In the genomic region with DNA sequence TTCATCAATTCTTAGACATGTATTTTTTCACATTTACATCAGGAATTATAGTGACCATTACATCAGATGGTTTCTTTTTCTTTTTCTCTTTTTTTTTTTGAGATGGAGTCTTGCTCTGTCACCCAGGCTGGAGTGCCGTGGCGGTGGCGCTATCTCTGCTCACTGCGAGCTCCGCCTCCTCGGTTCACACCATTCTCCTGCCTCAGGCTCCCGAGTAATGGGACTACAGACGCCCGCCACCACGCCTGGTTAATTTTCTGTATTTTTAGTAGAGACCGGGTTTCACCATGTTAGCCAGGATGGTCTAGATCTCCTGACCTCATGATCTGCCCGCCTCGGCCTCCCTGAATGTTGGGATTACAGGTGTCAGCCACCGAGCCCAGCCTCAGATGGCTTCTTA, we compare ENCODE assay signal across 7 cellular contexts. TPM values are rescaled to one million over a fixed set of nuclear protein-coding genes. Genes with fewer than 3 reads are reported as not detected.
DNase-seq lines count a peak whose midpoint lies in the region; ATAC-seq, FAIRE-seq and TF ChIP-seq lines count a peak whose summit lies in the region.
"Not testable (repeated sequence)": the region's sequence is repeated elsewhere in the genome, so short reads cannot be mapped to it uniquely, and the experiment has no call there.

No MANE protein-coding gene starts in this region.

- not testable (repeated sequence) for BruUV-seq in IMR-90 (replicated peaks; lab: Mats Ljungman, UMichigan)

- H3K36me3 ChIP-seq in ACC112 (ENCODE audit: insufficient read depth, low read length); IMR-90 (ENCODE audit: control insufficient read depth, insufficient read depth, low read length); adrenal gland (replicated peaks in 1 of 2); kidney (ENCODE audit: control insufficient read depth in 1 of 2, insufficient read depth in 2 of 2, low read length in 2 of 2); thyroid gland: not testable (repeated sequence)

- no CpG with 5 or more reads among the region's 14 CpGs for WGBS in IMR-90 (ENCODE audit: extremely low coverage in 2 of 2, insufficient read length in 1 of 2), 2 experiments
- WGBS in adrenal gland, 4 donors = 83 to 93% (median 87%) methylated on average over 14 of the region's 14 CpGs
- WGBS in thyroid gland, 2 donors = 84 to 85% methylated on average over 14 of the region's 14 CpGs

- H2AK9ac ChIP-seq in IMR-90 (replicated peaks; ENCODE audit: low read depth, low read length, poor library complexity) = not testable (repeated sequence)

- peak overlapping the region; percentile 21; the same call in 1 of the 2 replicates for H3K27ac ChIP-seq in ACC112 (ENCODE audit: low read depth, low read length)
- peak overlapping the region; percentile 60; the same call in 1 of the 2 replicates for H3K27ac ChIP-seq in IMR-90 (ENCODE audit: insufficient read depth, low read length)
- H3K27ac ChIP-seq in RWPE1 = peak overlapping the region; percentile 25; the same call in 1 of the 2 replicates
- peak overlapping the region in 3 of 5 donors; percentile 42 to 70 (median 69) for H3K27ac ChIP-seq in adrenal gland
- H3K27ac ChIP-seq in kidney (ENCODE audit: low read depth in 2 of 2, low read length in 2 of 2) = not testable (repeated sequence)
- peak overlapping the region; percentile 68 to 89 (median 80) for H3K27ac ChIP-seq in thyroid gland

- peaks cover 21% of the 10 kb centered on the region for H3K4me1 ChIP-seq in ACC112 (ENCODE audit: control insufficient read depth, insufficient read depth, low read length, unreplicated experiment)
- H3K4me1 ChIP-seq in IMR-90 (ENCODE audit: control insufficient read depth, insufficient read depth, low read length); kidney (ENCODE audit: control insufficient read depth in 1 of 2, insufficient read depth in 1 of 2, low read depth in 1 of 2, low read length in 2 of 2): not testable (repeated sequence)
- peaks cover 0 to 62% of the 10 kb centered on the region in 2 donors for H3K4me1 ChIP-seq in adrenal gland (replicated peaks in 1 of 2)
- peaks cover 20 to 21% of the 10 kb centered on the region in 2 donors for H3K4me1 ChIP-seq in thyroid gland

- CTCF ChIA-PET in IMR-90 (lab: Yijun Ruan, JAX) (interaction anchor here (0.6 kb wide), 1 partner anchor 123 kb away, joined by 3 read pairs; no protein-coding TSS in a partner anchor), RWPE1 (lab: Yijun Ruan, JAX) (interaction anchor here (0.9 kb wide), 1 partner anchor 188 kb away, joined by 3 read pairs; no protein-coding TSS in a partner anchor)

- H4K20me1 ChIP-seq in IMR-90 (ENCODE audit: insufficient read depth, low read length) = not testable (repeated sequence)

- H3K79me1 ChIP-seq in IMR-90 (ENCODE audit: low read depth in 1 of 2, low read length in 2 of 2) = peaks cover 5 to 12% of the 10 kb centered on the region in 2 experiments; a peak in 2 of 4 replicates

- H3K27me3 ChIP-seq in ACC112 (ENCODE audit: insufficient read depth, low read length); IMR-90 (ENCODE audit: control insufficient read depth, insufficient read depth, low read length); adrenal gland; thyroid gland: not testable (repeated sequence)

- intact Hi-C loops in IMR-90 (cut with micrococcal nuclease) = loop anchor here (5.0 kb wide), 1 partner anchor 1248 kb away; no protein-coding TSS in a partner anchor
- intact Hi-C loops in adrenal gland (cut with DNase I) = loop anchor here in 1 of 2 donors (10.0 kb wide), 1 partner anchor 61 kb away; a partner anchor contains a TSS
- intact Hi-C loops in kidney (cut with DNase I) = not testable (repeated sequence)
- intact Hi-C loops in thyroid gland (cut with DNase I) = loop anchor here (10.0 kb wide), 1 partner anchor 61 kb away; a partner anchor contains a TSS

- TF ChIP-seq RAD21 in IMR-90 (IDR thresholded peaks at IDR 0.05; ENCODE audit: low read length) = not testable (repeated sequence)

- not testable (repeated sequence) for H2AFZ ChIP-seq in ACC112 (ENCODE audit: low read length, unreplicated experiment); IMR-90 (replicated peaks; ENCODE audit: low read length, poor library complexity)

- not testable (repeated sequence) for TF ChIP-seq CTCF in IMR-90 (conservative IDR thresholded peaks at IDR 0.05; ENCODE audit: low read depth, low read length); RWPE1 (conservative IDR thresholded peaks at IDR 0.05; ENCODE audit: low read depth); adrenal gland (IDR thresholded peaks at IDR 0.05); kidney (IDR thresholded peaks at IDR 0.05; ENCODE audit: borderline replicate concordance, extremely low read depth, insufficient read depth); thyroid gland (IDR thresholded peaks at IDR 0.05)

- not testable (repeated sequence) for H3K9me3 ChIP-seq in IMR-90 (ENCODE audit: control insufficient read depth, insufficient read depth, low read length); adrenal gland (replicated peaks in 1 of 3); kidney (ENCODE audit: control insufficient read depth in 1 of 2, low read length in 2 of 2); thyroid gland

- POLR2A ChIA-PET in IMR-90 (lab: Charles Lee; ENCODE audit: unreplicated experiment); RWPE1 (lab: Yijun Ruan, JAX; ENCODE audit: low non-redundant PET): not testable (repeated sequence)

- not testable (repeated sequence) for H3K4me2 ChIP-seq in IMR-90 (ENCODE audit: low read depth, low read length)

- dilution Hi-C loops in IMR-90 (cut with HindIII; ENCODE audit: low sequenced_read_pairs, unreplicated experiment) = not testable (repeated sequence)

- not testable (repeated sequence) for H3K4me3 ChIP-seq in ACC112 (ENCODE audit: low read depth, low read length); IMR-90 (ENCODE audit: insufficient read depth, low read depth, low read length); adrenal gland; kidney (ENCODE audit: low read length in 2 of 2); thyroid gland (replicated peaks in 1 of 3)

- not testable (repeated sequence) for H3K23ac ChIP-seq in IMR-90 (ENCODE audit: low read depth, low read length)

- H4K8ac ChIP-seq in IMR-90 (ENCODE audit: low read depth in 2 of 2, low read length in 2 of 2) = peak overlapping the region in 1 of 2 experiments; percentile 65; a peak in 1 of 4 replicates

- FAIRE-seq in kidney (lab: Jason Lieb, UNC) = not testable (repeated sequence)

- ATAC-seq in IMR-90 (ENCODE audit: low read depth) = not testable (repeated sequence)

- H2AK5ac ChIP-seq in IMR-90 (ENCODE audit: low read depth, low read length) = not testable (repeated sequence)

- H3K9ac ChIP-seq in IMR-90 (ENCODE audit: low read depth, low read length); kidney (ENCODE audit: low read length in 2 of 2): not testable (repeated sequence)

- H3K9me1 ChIP-seq in IMR-90 (ENCODE audit: insufficient read depth, low read length) = not testable (repeated sequence)

- DNase-seq in ELF-1 (ENCODE audit: low read depth, low spot score) (peak; percentile 10), kidney (peak; percentile 51), thyroid gland (peak; percentile 17 to 20)
- not testable (repeated sequence) for DNase-seq in IMR-90; RWPE1 (ENCODE audit: low spot score); adrenal gland

- not testable (repeated sequence) for H3K79me2 ChIP-seq in ACC112 (ENCODE audit: control insufficient read depth, insufficient read depth, low read length, unreplicated experiment)

- H4K91ac ChIP-seq in IMR-90 (ENCODE audit: insufficient read depth, low read depth, low read length) = not testable (repeated sequence)

- not testable (repeated sequence) for H2BK20ac ChIP-seq in IMR-90 (ENCODE audit: low read depth, low read length)

- H4K5ac ChIP-seq in IMR-90 (ENCODE audit: low read depth, low read length) = not testable (repeated sequence)

- in situ Hi-C loops in IMR-90 (cut with MboI; ENCODE audit: low sequenced_read_pairs) = loop anchor here (5.0 to 10.0 kb wide), 2 partner anchors 63 to 171 kb away; a partner anchor contains a TSS

- not testable (repeated sequence) for H3K14ac ChIP-seq in IMR-90 (replicated peaks; ENCODE audit: low read depth, low read length)

- H3K4ac ChIP-seq in IMR-90 (ENCODE audit: low read depth, low read length) = not testable (repeated sequence)

- not testable (repeated sequence) for TF ChIP-seq POLR2A in IMR-90 (IDR thresholded peaks at IDR 0.05; ENCODE audit: low read depth, low read length); adrenal gland (IDR thresholded peaks at IDR 0.05); thyroid gland (IDR thresholded peaks at IDR 0.05)

- H2BK120ac ChIP-seq in IMR-90 (ENCODE audit: low read depth, low read length) = not testable (repeated sequence)

- H3K18ac ChIP-seq in IMR-90 (ENCODE audit: low read depth, low read length) = not testable (repeated sequence)

- not testable (repeated sequence) for H2BK5ac ChIP-seq in IMR-90 (ENCODE audit: low read depth, low read length, poor library complexity, severe bottlenecking)

- not testable (repeated sequence) for H2BK15ac ChIP-seq in IMR-90 (ENCODE audit: low read depth, low read length)

- not testable (repeated sequence) for H3K56ac ChIP-seq in IMR-90 (ENCODE audit: extremely low read depth, insufficient read depth, low read length)

RNA-seq across cellular contexts. Expression of a gene that starts 4.2 kb away (rescaled TPM):
- total RNA-seq in IMR-90 (2012; rRNA removed) = 60.8 and 63.8 TPM in 2 replicates
- 65.0 and 68.3 TPM in 2 replicates for polyA plus RNA-seq in IMR-90 (2012; rRNA removed)
- 15.2 and 33.7 TPM in 2 replicates for polyA plus RNA-seq in IMR-90 (2012; cell fraction: cytosol; rRNA removed)
- polyA plus RNA-seq in IMR-90 (2012; cell fraction: nucleus; rRNA removed; ENCODE audit: low replicate concordance) = 2.6 and 34.8 TPM in 2 replicates
- 10 to 100 TPM; 35.0 to 89.6 (median 62.7) TPM for total RNA-seq in adrenal gland
- 100 to 1,000 TPM in 1 of 3 donors, 10 to 100 TPM in 2; 33.5 to 183 (median 42.4) TPM for polyA plus RNA-seq in adrenal gland
- 26.0 TPM for total RNA-seq in kidney
- polyA plus RNA-seq in kidney (ENCODE audit: insufficient read depth, low read depth, low replicate concordance) = 65.0 TPM
- 10 to 100 TPM; 42.8 to 84.3 (median 58.4) TPM for total RNA-seq in thyroid gland

RNA-seq across cellular contexts. Expression of a gene that starts 7.7 kb away (rescaled TPM):
- 26.7 and 144 TPM in 2 replicates for total RNA-seq in IMR-90 (2012; rRNA removed)
- 63.5 and 65.3 TPM in 2 replicates for polyA plus RNA-seq in IMR-90 (2012; rRNA removed)
- 149 and 260 TPM in 2 replicates for polyA plus RNA-seq in IMR-90 (2012; cell fraction: cytosol; rRNA removed)
- 14.2 and 26.6 TPM in 2 replicates for polyA plus RNA-seq in IMR-90 (2012; cell fraction: nucleus; rRNA removed; ENCODE audit: low replicate concordance)
- 100 to 1,000 TPM in 7 of 8 donors, 10 to 100 TPM in 1; 60.7 to 599 (median 325) TPM for total RNA-seq in adrenal gland
- polyA plus RNA-seq in adrenal gland = 100 to 1,000 TPM; 142 to 327 (median 227) TPM
- total RNA-seq in kidney = 148 TPM
- polyA plus RNA-seq in kidney (ENCODE audit: insufficient read depth, low read depth, low replicate concordance) = 438 TPM
- 1,000 to 10,000 TPM in 1 of 4 donors, 100 to 1,000 TPM in 1, 10 to 100 TPM in 2; 84.6 to 1,117 (median 185) TPM for total RNA-seq in thyroid gland
